In genomic region chr3:134795776-134796312, GRCh38 we compare ENCODE assay signal across 8 cellular contexts. TPM values are rescaled to one million over a fixed set of nuclear protein-coding genes. Genes with fewer than 3 reads are reported as not detected.
DNase-seq lines count a peak whose midpoint lies in the region; ATAC-seq, FAIRE-seq and TF ChIP-seq lines count a peak whose summit lies in the region.

No MANE protein-coding gene starts in this region.

- DNase-seq in AG08396 (ENCODE audit: low spot score) (peak; percentile 45), M059J (ENCODE audit: low read depth) (peak; percentile 39), mesothelial cell of epicardium (ENCODE audit: low spot score in 2 of 2, unreplicated experiment in 2 of 2) (peak in 1 of 2 experiments; percentile 53), small intestine (no peak)
- no peak for DNase-seq in stimulated activated CD4-positive, alpha-beta T cell treated with anti-CD3 and anti-CD28 coated beads, Interleukin-4, amount 100 ng/mL, for 24 hours

- peaks cover 34% of the 10 kb centered on the region for H3K27me3 ChIP-seq in ectodermal cell (ENCODE audit: control insufficient read depth, insufficient read depth, low read length, poor library complexity, severe bottlenecking)
- H3K27me3 ChIP-seq in small intestine (ENCODE audit: control insufficient read depth in 2 of 2, insufficient read depth in 2 of 2, low read length in 2 of 2): peaks cover 9 to 10% of the 10 kb centered on the region in 2 donors

- H3K36me3 ChIP-seq in ectodermal cell (ENCODE audit: control insufficient read depth, insufficient read depth, low read length) (no peaks in the 10 kb centered on the region), small intestine (ENCODE audit: control insufficient read depth in 2 of 2, insufficient read depth in 2 of 2, low read length in 2 of 2) (no peaks in the 10 kb centered on the region)

- peak overlapping the region; percentile 80 for H3K4me3 Mint-ChIP-seq in mesothelial cell of epicardium

- H3K9me3 ChIP-seq in ectodermal cell (ENCODE audit: control insufficient read depth, low read length) (no peaks in the 10 kb centered on the region), small intestine (ENCODE audit: control insufficient read depth, low read depth) (no peaks in the 10 kb centered on the region)

- no peak for FAIRE-seq in small intestine (lab: Jason Lieb, UNC)

- peaks cover 7% of the 10 kb centered on the region for H3K4me1 Mint-ChIP-seq in mesothelial cell of epicardium

- H3K4me1 ChIP-seq in ectodermal cell (ENCODE audit: control insufficient read depth, insufficient read depth, low read length): peaks cover 11% of the 10 kb centered on the region
- no peaks in the 10 kb centered on the region for H3K4me1 ChIP-seq in small intestine (ENCODE audit: control insufficient read depth in 2 of 2, insufficient read depth in 1 of 2, low read depth in 1 of 2, low read length in 1 of 2)

- ATAC-seq in GM19324 (IDR thresholded peaks at IDR 0.05; ENCODE audit: low FRiP score, unreplicated experiment): peak; percentile 12
- no peak for ATAC-seq in GM19328 (IDR thresholded peaks at IDR 0.05; ENCODE audit: unreplicated experiment)

- no peaks in the 10 kb centered on the region for H3K36me3 Mint-ChIP-seq in mesothelial cell of epicardium

- H3K27me3 Mint-ChIP-seq in mesothelial cell of epicardium (ENCODE audit: low read depth): peaks cover 98% of the 10 kb centered on the region

- H3K27ac ChIP-seq in ectodermal cell (ENCODE audit: insufficient read depth, low read depth, low read length, poor library complexity, severe bottlenecking) (no peak overlapping the region), small intestine (ENCODE audit: low read depth in 1 of 2, low read length in 1 of 2) (no peak overlapping the region)

- H3K4me3 ChIP-seq in ectodermal cell (ENCODE audit: insufficient read depth, low read depth, low read length): peak overlapping the region; percentile 45
- peak overlapping the region in 1 of 2 donors; percentile 40 for H3K4me3 ChIP-seq in small intestine (ENCODE audit: low read depth in 1 of 2, low read length in 2 of 2)

- H3K27ac Mint-ChIP-seq in mesothelial cell of epicardium: no peak overlapping the region

- no peaks in the 10 kb centered on the region for H3K9me3 Mint-ChIP-seq in mesothelial cell of epicardium

- TF ChIP-seq CTCF in mesothelial cell of epicardium (IDR thresholded peaks at IDR 0.05; ENCODE audit: unreplicated experiment): no peak

- 1% methylated on average over 49 of the region's 49 CpGs for WGBS in ectodermal cell, 2 experiments
- WGBS in small intestine, 3 donors: 1 to 2% (median 1%) methylated on average over 18 to 49 of the region's 49 CpGs

RNA-seq across cellular contexts. Expression of gene EPHB1, which starts 0.8 kb away (rescaled TPM):
- total RNA-seq in M059J (2014; rRNA removed; shearing (Covaris generic)): 0.22 and 1.0 TPM in 2 replicates
- 40.4 TPM for polyA plus RNA-seq in ectodermal cell (2013, experiment 1 of 4)
- 41.0 TPM for polyA plus RNA-seq in ectodermal cell (2013, experiment 2 of 4)
- polyA plus RNA-seq in ectodermal cell (2013, experiment 3 of 4): 23.4 TPM
- 27.6 TPM for polyA plus RNA-seq in ectodermal cell (2013, experiment 4 of 4)
- total RNA-seq in mesothelial cell of epicardium: 1.2 to 1.7 TPM (median 1.3 TPM) in 3 replicates
- polyA plus RNA-seq in small intestine: 1 to 10 TPM in 1 of 3 donors, not detected in 2; 1.0 TPM

Comparison
In these comparisons a context has a peak if more than half of its experiments do, and no peak if none do; other contexts are left out.
1. DNase-seq: peak in AG08396 (single experiment) and M059J (single experiment); none in stimulated activated CD4-positive, alpha-beta T cell treated with anti-CD3 and anti-CD28 coated beads, Interleukin-4, amount 100 ng/mL, for 24 hours (single experiment) and small intestine (single experiment).